ENCODE assay signal across 16 cellular contexts in genomic region chr19:1284293-1284978, GRCh38. TPM values are rescaled to one million over a fixed set of nuclear protein-coding genes. Genes with fewer than 3 reads are reported as not detected.
A peak's percentile ranks its signal among the peaks of the same experiment; 100 is the strongest.
DNase-seq lines count a peak whose midpoint lies in the region; ATAC-seq, FAIRE-seq and TF ChIP-seq lines count a peak whose summit lies in the region.
"Had no signal": no experiment of that assay in that cellular context is flagged by ENCODE, and none has a peak within 500 bp of the region (broad histone marks: within the 10 kb centered on the region; RNA-seq: fewer than 3 reads in every experiment).

No MANE protein-coding gene starts in this region.

- POLR2A ChIA-PET in HepG2 (lab: Yijun Ruan, JAX), result interaction anchor here (0.5 to 3.5 kb wide), 20 partner anchors 9 to 207 kb away, joined by 3 to 61 read pairs (median 6); partner anchors contain the start of genes CIRBP, FAM174C and REEP6

- CTCF ChIA-PET in HepG2 (lab: Yijun Ruan, JAX; ENCODE audit: low intra/inter-chr PET ratio, low total read pairs), result no interaction called here

- in situ Hi-C loops in HepG2 (cut with HindIII; ENCODE audit: extremely low pct_ligation_motif_present, low pct_unique_long_range_greater_than_20kb), result loop anchor here (5.0 kb wide), 2 partner anchors 33 to 88 kb away; no protein-coding TSS in a partner anchor

- H3K27ac Mint-ChIP-seq in stimulated activated naive CD8-positive, alpha-beta T cell treated with anti-CD3 and anti-CD28 coated beads, Interleukin-15, Interleukin-2, amounts not matched to agents 100 ng/mL and 50 ng/mL, for 24 hours, result no peak overlapping the region
- no peak overlapping the region for H3K27ac Mint-ChIP-seq in activated T-cell treated with anti-CD3 and anti-CD28 coated beads, Interleukin-2, amount 50 U/mL, for 72 hours
- peak overlapping the region; percentile 51 for H3K27ac Mint-ChIP-seq in type B pancreatic cell
- H3K27ac Mint-ChIP-seq: activated naive CD4-positive, alpha-beta T cell treated with anti-CD3 and anti-CD28 coated beads, Interleukin-2, amount 50 U/mL, for 72 hours; T-helper 1 cell treated with Interleukin-12 subunit alpha and Interleukin-12 subunit beta and Interleukin-4 antibody, amounts not matched to agents 30 μg/mL and 1 μg/mL, for 36 hours had no signal

- TF ChIP-seq POLR2A in HepG2 (IDR thresholded peaks at IDR 0.05; ENCODE audit: insufficient read depth in 1 of 2, low read depth in 2 of 2, low read length in 2 of 2) (peak; percentile 25 to 70; a peak in 3 of 4 replicates), thyroid gland (IDR thresholded peaks at IDR 0.05) (no peak)

- FAIRE-seq in HepG2 (lab: Jason Lieb, UNC), result peak; percentile 56
- FAIRE-seq: GM19239 had no signal

- no TSS peak for BruUV-seq in HepG2 (replicated peaks; lab: Mats Ljungman, UMichigan)

- H4K20me1 ChIP-seq in HepG2 (ENCODE audit: insufficient read depth, low read length), result no peaks in the 10 kb centered on the region

- H3K36me3 ChIP-seq in HepG2 (replicated peaks in 1 of 2; ENCODE audit: control insufficient read depth in 1 of 2, insufficient read depth in 2 of 2, low read length in 2 of 2), result peaks cover under 1 to 3% of the 10 kb centered on the region in 2 experiments; a peak in 2 of 5 replicates
- H3K36me3 ChIP-seq in thyroid gland, result peaks cover under 1% of the 10 kb centered on the region in 2 donors

- TF ChIP-seq RAD21 in HepG2 (CRISPR knock-in tag; IDR thresholded peaks at IDR 0.05), result no peak; the same call in 1 of the 2 replicates

- no peak for DNase-seq in stimulated activated naive CD8-positive, alpha-beta T cell treated with anti-CD3 and anti-CD28 coated beads, Interleukin-15, Interleukin-2, amounts not matched to agents 100 U/mL and 50 U/mL, for 24 hours
- DNase-seq in activated T-cell treated with anti-CD3 and anti-CD28 coated beads, Interleukin-2, amount 50 U/mL, for 72 hours, result no peak
- DNase-seq in HepG2 (ENCODE audit: low spot score) (no peak), type B pancreatic cell (ENCODE audit: extremely low spot score, unreplicated experiment) (no peak), thyroid gland (no peak)
- DNase-seq: AML-193; cortex of kidney; NCI-H1092 treated with DMSO at 0.1 percent for 48 hours; PC-3; stimulated activated CD4-positive, alpha-beta T cell treated with anti-CD3 and anti-CD28 coated beads, Interleukin-4, amount 100 ng/mL, for 4 hours had no signal

- peak overlapping the region; percentile 59 to 70 (median 63) for H3K4me3 ChIP-seq in HepG2 (replicated peaks in 1 of 3; ENCODE audit: insufficient read depth in 1 of 3, low read depth in 2 of 3, low read length in 3 of 3)
- H3K4me3 ChIP-seq in thyroid gland (replicated peaks in 1 of 3), result no peak overlapping the region

- peak overlapping the region; percentile 60 for H3K9ac ChIP-seq in HepG2 (ENCODE audit: insufficient read depth, low read depth, low read length)

- peaks cover 27% of the 10 kb centered on the region for H3K79me2 ChIP-seq in HepG2 (ENCODE audit: insufficient read depth, low read length)

- H3K9me3 Mint-ChIP-seq in stimulated activated naive CD8-positive, alpha-beta T cell treated with anti-CD3 and anti-CD28 coated beads, Interleukin-15, Interleukin-2, amounts not matched to agents 100 ng/mL and 50 ng/mL, for 24 hours, result no peaks in the 10 kb centered on the region
- no peaks in the 10 kb centered on the region for H3K9me3 Mint-ChIP-seq in activated T-cell treated with anti-CD3 and anti-CD28 coated beads, Interleukin-2, amount 50 U/mL, for 72 hours
- H3K9me3 Mint-ChIP-seq in type B pancreatic cell, result no peaks in the 10 kb centered on the region
- H3K9me3 Mint-ChIP-seq: activated naive CD4-positive, alpha-beta T cell treated with anti-CD3 and anti-CD28 coated beads, Interleukin-2, amount 50 U/mL, for 72 hours; T-helper 1 cell treated with Interleukin-12 subunit alpha and Interleukin-12 subunit beta and Interleukin-4 antibody, amounts not matched to agents 30 μg/mL and 1 μg/mL, for 36 hours had no signal

- H3K4me2 ChIP-seq in HepG2 (ENCODE audit: low read depth, low read length), result peak overlapping the region; percentile 89

- intact Hi-C loops in HepG2 (cut with micrococcal nuclease; ENCODE audit: unreplicated experiment), result no loop called here
- intact Hi-C loops in thyroid gland (cut with DNase I), result loop anchor here (10.0 kb wide), 1 partner anchor 240 kb away; the partner anchor contains the start of gene PLK5

- TF ChIP-seq EP300 in HepG2 (IDR thresholded peaks at IDR 0.05; ENCODE audit: low read depth in 2 of 2, low read length in 2 of 2) (no peak), HepG2 (CRISPR knock-in tag; IDR thresholded peaks at IDR 0.05; ENCODE audit: borderline replicate concordance) (no peak)

- H2AFZ ChIP-seq in HepG2 (ENCODE audit: low read length), result no peak overlapping the region

- 0% methylated on average over 14 of the region's 20 CpGs for WGBS in HepG2 (ENCODE audit: low lambda C conversion rate)
- 76 to 85% methylated on average over 15 to 16 of the region's 20 CpGs for WGBS in thyroid gland, 2 donors

- H3K4me1 Mint-ChIP-seq in stimulated activated naive CD8-positive, alpha-beta T cell treated with anti-CD3 and anti-CD28 coated beads, Interleukin-15, Interleukin-2, amounts not matched to agents 100 ng/mL and 50 ng/mL, for 24 hours (ENCODE audit: low read depth), result peaks cover 6% of the 10 kb centered on the region
- H3K4me1 Mint-ChIP-seq in activated T-cell treated with anti-CD3 and anti-CD28 coated beads, Interleukin-2, amount 50 U/mL, for 72 hours (ENCODE audit: low read depth), result peaks cover 16% of the 10 kb centered on the region
- H3K4me1 Mint-ChIP-seq in type B pancreatic cell (ENCODE audit: unreplicated experiment), result peaks cover 16% of the 10 kb centered on the region

- H3K27me3 ChIP-seq in HepG2 (ENCODE audit: control insufficient read depth in 1 of 2, insufficient read depth in 2 of 2, low read length in 2 of 2) (no peaks in the 10 kb centered on the region; a peak in 1 of 5 replicates), thyroid gland (no peaks in the 10 kb centered on the region)

- ATAC-seq in stimulated activated naive CD8-positive, alpha-beta T cell treated with anti-CD3 and anti-CD28 coated beads, Interleukin-15, Interleukin-2, amounts not matched to agents 100 U/mL and 50 U/mL, for 24 hours, result no peak
- ATAC-seq in activated T-cell treated with anti-CD3 and anti-CD28 coated beads, Interleukin-2, amount 50 U/mL, for 72 hours (replicated peaks in 1 of 2), result no peak
- peak; percentile 20 for ATAC-seq in HepG2
- ATAC-seq in GM18517 (IDR thresholded peaks at IDR 0.05; ENCODE audit: unreplicated experiment), result no peak
- no peak for ATAC-seq in GM19397 (IDR thresholded peaks at IDR 0.05; ENCODE audit: unreplicated experiment)
- ATAC-seq: activated naive CD4-positive, alpha-beta T cell treated with anti-CD3 and anti-CD28 coated beads, Interleukin-2, amount 50 U/mL, for 72 hours; PC-3 had no signal

- peaks cover 53% of the 10 kb centered on the region for H3K4me1 ChIP-seq in HepG2 (ENCODE audit: insufficient read depth, low read length)
- no peaks in the 10 kb centered on the region for H3K4me1 ChIP-seq in thyroid gland

- peak overlapping the region; percentile 6 for H3K4me3 Mint-ChIP-seq in stimulated activated naive CD8-positive, alpha-beta T cell treated with anti-CD3 and anti-CD28 coated beads, Interleukin-15, Interleukin-2, amounts not matched to agents 100 ng/mL and 50 ng/mL, for 24 hours
- H3K4me3 Mint-ChIP-seq in activated T-cell treated with anti-CD3 and anti-CD28 coated beads, Interleukin-2, amount 50 U/mL, for 72 hours, result peak overlapping the region; percentile 16 to 21
- H3K4me3 Mint-ChIP-seq in type B pancreatic cell, result peak overlapping the region; percentile 85
- H3K4me3 Mint-ChIP-seq: T-helper 1 cell treated with Interleukin-12 subunit alpha and Interleukin-12 subunit beta and Interleukin-4 antibody, amounts not matched to agents 30 μg/mL and 1 μg/mL, for 36 hours had no signal

- no peak; the same call in 1 of the 2 replicates for TF ChIP-seq CTCF in HepG2 (CRISPR knock-in tag; IDR thresholded peaks at IDR 0.05)
- no peak for TF ChIP-seq CTCF in type B pancreatic cell (conservative IDR thresholded peaks at IDR 0.05)
- TF ChIP-seq CTCF in thyroid gland (IDR thresholded peaks at IDR 0.05), result no peak

- no peaks in the 10 kb centered on the region for H3K36me3 Mint-ChIP-seq in stimulated activated naive CD8-positive, alpha-beta T cell treated with anti-CD3 and anti-CD28 coated beads, Interleukin-15, Interleukin-2, amounts not matched to agents 100 ng/mL and 50 ng/mL, for 24 hours (ENCODE audit: low read depth)
- H3K36me3 Mint-ChIP-seq in activated T-cell treated with anti-CD3 and anti-CD28 coated beads, Interleukin-2, amount 50 U/mL, for 72 hours (ENCODE audit: insufficient read depth in 2 of 2), result peaks cover 2 to 3% of the 10 kb centered on the region in 2 donors
- H3K36me3 Mint-ChIP-seq in type B pancreatic cell, result no peaks in the 10 kb centered on the region

- H3K27me3 Mint-ChIP-seq in stimulated activated naive CD8-positive, alpha-beta T cell treated with anti-CD3 and anti-CD28 coated beads, Interleukin-15, Interleukin-2, amounts not matched to agents 100 ng/mL and 50 ng/mL, for 24 hours, result peaks cover 23% of the 10 kb centered on the region
- peaks cover 21% of the 10 kb centered on the region for H3K27me3 Mint-ChIP-seq in activated T-cell treated with anti-CD3 and anti-CD28 coated beads, Interleukin-2, amount 50 U/mL, for 72 hours (ENCODE audit: low read depth)
- peaks cover 7% of the 10 kb centered on the region for H3K27me3 Mint-ChIP-seq in type B pancreatic cell

- H3K27ac ChIP-seq in HepG2 (ENCODE audit: extremely low read length, insufficient read depth, low read length) (peak overlapping the region; percentile 75), thyroid gland (no peak overlapping the region)

- H3K9me3 ChIP-seq in HepG2 (ENCODE audit: low read length) (no peaks in the 10 kb centered on the region), thyroid gland (no peaks in the 10 kb centered on the region)

RNA-seq across cellular contexts. Expression of gene EFNA2, which starts 1.2 kb away (rescaled TPM):
- total RNA-seq in activated T-cell treated with anti-CD3 and anti-CD28 coated beads, Interleukin-2, amount 50 U/mL, for 72 hours, result not detected
- total RNA-seq in HepG2 (2016; rRNA removed; fragmentation: Illumina TruSeq; extraction: Trizol) (4.3 and 9.9 TPM in 2 replicates), type B pancreatic cell (ENCODE audit: low replicate concordance) (5.1 and 17.6 TPM in 2 replicates), thyroid gland (not detected)
- 15.0 and 18.4 TPM in 2 replicates for total RNA-seq in HepG2 (2016; cell fraction: cytosol; rRNA removed; fragmentation: Illumina TruSeq; extraction: Trizol; ENCODE audit: low read depth)
- total RNA-seq in HepG2 (2016; cell fraction: insoluble cytoplasmic fraction; rRNA removed; fragmentation: Illumina TruSeq; extraction: Trizol), result 5.2 and 11.1 TPM in 2 replicates
- 27.1 and 33.2 TPM in 2 replicates for total RNA-seq in HepG2 (2016; cell fraction: membrane; rRNA removed; fragmentation: Illumina TruSeq; extraction: Trizol)
- 3.7 and 6.5 TPM in 2 replicates for total RNA-seq in HepG2 (2016; cell fraction: nucleus; rRNA removed; fragmentation: Illumina TruSeq; extraction: Trizol)
- polyA plus RNA-seq in HepG2 (2011; rRNA removed), result 6.0 and 11.1 TPM in 2 replicates
- 7.3 and 14.1 TPM in 2 replicates for polyA plus RNA-seq in HepG2 (2011; cell fraction: cytosol; rRNA removed)
- 17.9 and 19.5 TPM in 2 replicates for polyA plus RNA-seq in HepG2 (2011; cell fraction: nucleus; rRNA removed)
- 6.4 and 6.8 TPM in 2 replicates for polyA plus RNA-seq in HepG2 (2012)
- polyA plus RNA-seq in HepG2 (2016; cell fraction: cytosol; fragmentation: Illumina TruSeq; extraction: Trizol; ENCODE audit: low read depth), result 17.9 and 19.1 TPM in 2 replicates
- polyA plus RNA-seq in HepG2 (2016; cell fraction: insoluble cytoplasmic fraction; fragmentation: Illumina TruSeq; extraction: Trizol; ENCODE audit: low read depth), result 7.9 and 11.2 TPM in 2 replicates
- 27.7 and 33.0 TPM in 2 replicates for polyA plus RNA-seq in HepG2 (2016; cell fraction: membrane; fragmentation: Illumina TruSeq; extraction: Trizol; ENCODE audit: low read depth)
- polyA plus RNA-seq in HepG2 (2016; cell fraction: nucleus; fragmentation: Illumina TruSeq; extraction: Trizol; ENCODE audit: insufficient read depth, low read depth), result 11.7 and 13.4 TPM in 2 replicates
- 0.28 and 20.0 TPM in 2 replicates for polyA minus RNA-seq in HepG2 (2011; rRNA and poly(A)+ RNA removed; ENCODE audit: low replicate concordance)
- 23.0 and 23.8 TPM in 2 replicates for polyA minus RNA-seq in HepG2 (2011; cell fraction: cytosol; rRNA and poly(A)+ RNA removed)
- polyA minus RNA-seq in HepG2 (2011; cell fraction: nucleus; rRNA and poly(A)+ RNA removed), result 2.8 and 4.2 TPM in 2 replicates
- total RNA-seq: PC-3 had no signal

RNA-seq across cellular contexts. Expression of gene FAM174C, which starts 9.1 kb away (rescaled TPM):
- 10 to 100 TPM; 59.8 to 69.1 TPM for total RNA-seq in activated T-cell treated with anti-CD3 and anti-CD28 coated beads, Interleukin-2, amount 50 U/mL, for 72 hours
- total RNA-seq in HepG2 (2016; rRNA removed; fragmentation: Illumina TruSeq; extraction: Trizol) (21.9 and 31.3 TPM in 2 replicates), type B pancreatic cell (ENCODE audit: low replicate concordance) (30.6 and 36.4 TPM in 2 replicates), thyroid gland (100 to 1,000 TPM in 1 of 4 donors, 10 to 100 TPM in 3; 50.8 to 114 (median 64.6) TPM)
- 67.5 and 90.2 TPM in 2 replicates for total RNA-seq in HepG2 (2016; cell fraction: cytosol; rRNA removed; fragmentation: Illumina TruSeq; extraction: Trizol; ENCODE audit: low read depth)
- 14.2 and 28.2 TPM in 2 replicates for total RNA-seq in HepG2 (2016; cell fraction: insoluble cytoplasmic fraction; rRNA removed; fragmentation: Illumina TruSeq; extraction: Trizol)
- 57.9 and 74.3 TPM in 2 replicates for total RNA-seq in HepG2 (2016; cell fraction: membrane; rRNA removed; fragmentation: Illumina TruSeq; extraction: Trizol)
- 18.6 and 22.9 TPM in 2 replicates for total RNA-seq in HepG2 (2016; cell fraction: nucleus; rRNA removed; fragmentation: Illumina TruSeq; extraction: Trizol)
- polyA plus RNA-seq in HepG2 (2011; rRNA removed), result 19.5 and 21.2 TPM in 2 replicates
- 21.0 and 42.4 TPM in 2 replicates for polyA plus RNA-seq in HepG2 (2011; cell fraction: cytosol; rRNA removed)
- 45.8 and 49.4 TPM in 2 replicates for polyA plus RNA-seq in HepG2 (2011; cell fraction: nucleus; rRNA removed)
- 14.1 and 18.2 TPM in 2 replicates for polyA plus RNA-seq in HepG2 (2012)
- 104 and 136 TPM in 2 replicates for polyA plus RNA-seq in HepG2 (2016; cell fraction: cytosol; fragmentation: Illumina TruSeq; extraction: Trizol; ENCODE audit: low read depth)
- 24.1 and 30.7 TPM in 2 replicates for polyA plus RNA-seq in HepG2 (2016; cell fraction: insoluble cytoplasmic fraction; fragmentation: Illumina TruSeq; extraction: Trizol; ENCODE audit: low read depth)
- 78.9 and 88.8 TPM in 2 replicates for polyA plus RNA-seq in HepG2 (2016; cell fraction: membrane; fragmentation: Illumina TruSeq; extraction: Trizol; ENCODE audit: low read depth)
- 43.0 and 56.8 TPM in 2 replicates for polyA plus RNA-seq in HepG2 (2016; cell fraction: nucleus; fragmentation: Illumina TruSeq; extraction: Trizol; ENCODE audit: insufficient read depth, low read depth)
- 15.5 and 24.8 TPM in 2 replicates for polyA minus RNA-seq in HepG2 (2011; rRNA and poly(A)+ RNA removed; ENCODE audit: low replicate concordance)
- 9.4 and 11.7 TPM in 2 replicates for polyA minus RNA-seq in HepG2 (2011; cell fraction: cytosol; rRNA and poly(A)+ RNA removed)
- polyA minus RNA-seq in HepG2 (2011; cell fraction: nucleus; rRNA and poly(A)+ RNA removed), result 6.5 and 6.8 TPM in 2 replicates

RNA-seq across cellular contexts. Expression of gene CIRBP, which starts 15.3 kb away (rescaled TPM):
- 100 to 1,000 TPM; 400 to 456 TPM for total RNA-seq in activated T-cell treated with anti-CD3 and anti-CD28 coated beads, Interleukin-2, amount 50 U/mL, for 72 hours
- total RNA-seq in HepG2 (2016; rRNA removed; fragmentation: Illumina TruSeq; extraction: Trizol), result 133 and 135 TPM in 2 replicates
- 96.6 and 116 TPM in 2 replicates for total RNA-seq in HepG2 (2016; cell fraction: cytosol; rRNA removed; fragmentation: Illumina TruSeq; extraction: Trizol; ENCODE audit: low read depth)
- total RNA-seq in HepG2 (2016; cell fraction: insoluble cytoplasmic fraction; rRNA removed; fragmentation: Illumina TruSeq; extraction: Trizol), result 122 and 153 TPM in 2 replicates
- total RNA-seq in HepG2 (2016; cell fraction: membrane; rRNA removed; fragmentation: Illumina TruSeq; extraction: Trizol), result 83.7 and 88.2 TPM in 2 replicates
- total RNA-seq in HepG2 (2016; cell fraction: nucleus; rRNA removed; fragmentation: Illumina TruSeq; extraction: Trizol), result 100 and 108 TPM in 2 replicates
- polyA plus RNA-seq in HepG2 (2011; rRNA removed), result 140 and 177 TPM in 2 replicates
- polyA plus RNA-seq in HepG2 (2011; cell fraction: cytosol; rRNA removed), result 120 and 152 TPM in 2 replicates
- polyA plus RNA-seq in HepG2 (2011; cell fraction: nucleus; rRNA removed), result 887 and 1,037 TPM in 2 replicates
- 154 and 221 TPM in 2 replicates for polyA plus RNA-seq in HepG2 (2012)
- 39.2 and 45.5 TPM in 2 replicates for polyA plus RNA-seq in HepG2 (2016; cell fraction: cytosol; fragmentation: Illumina TruSeq; extraction: Trizol; ENCODE audit: low read depth)
- 156 and 182 TPM in 2 replicates for polyA plus RNA-seq in HepG2 (2016; cell fraction: insoluble cytoplasmic fraction; fragmentation: Illumina TruSeq; extraction: Trizol; ENCODE audit: low read depth)
- polyA plus RNA-seq in HepG2 (2016; cell fraction: membrane; fragmentation: Illumina TruSeq; extraction: Trizol; ENCODE audit: low read depth), result 63.6 and 72.0 TPM in 2 replicates
- polyA plus RNA-seq in HepG2 (2016; cell fraction: nucleus; fragmentation: Illumina TruSeq; extraction: Trizol; ENCODE audit: insufficient read depth, low read depth), result 293 and 318 TPM in 2 replicates
- 38.8 and 49.7 TPM in 2 replicates for polyA minus RNA-seq in HepG2 (2011; rRNA and poly(A)+ RNA removed; ENCODE audit: low replicate concordance)
- 32.8 and 38.9 TPM in 2 replicates for polyA minus RNA-seq in HepG2 (2011; cell fraction: cytosol; rRNA and poly(A)+ RNA removed)
- polyA minus RNA-seq in HepG2 (2011; cell fraction: nucleus; rRNA and poly(A)+ RNA removed), result 106 and 131 TPM in 2 replicates
- total RNA-seq in type B pancreatic cell (ENCODE audit: low replicate concordance), result 316 and 421 TPM in 2 replicates
- total RNA-seq in thyroid gland, result 1,000 to 10,000 TPM in 2 of 4 donors, 100 to 1,000 TPM in 2; 679 to 1,194 (median 893) TPM

RNA-seq across cellular contexts. Expression of gene MIDN, which starts 36.1 kb away (rescaled TPM):
- 10 to 100 TPM; 72.3 to 75.4 TPM for total RNA-seq in activated T-cell treated with anti-CD3 and anti-CD28 coated beads, Interleukin-2, amount 50 U/mL, for 72 hours
- 8.4 and 10.7 TPM in 2 replicates for total RNA-seq in HepG2 (2016; rRNA removed; fragmentation: Illumina TruSeq; extraction: Trizol)
- total RNA-seq in HepG2 (2016; cell fraction: cytosol; rRNA removed; fragmentation: Illumina TruSeq; extraction: Trizol; ENCODE audit: low read depth), result 6.5 and 7.9 TPM in 2 replicates
- 8.9 and 11.0 TPM in 2 replicates for total RNA-seq in HepG2 (2016; cell fraction: insoluble cytoplasmic fraction; rRNA removed; fragmentation: Illumina TruSeq; extraction: Trizol)
- total RNA-seq in HepG2 (2016; cell fraction: membrane; rRNA removed; fragmentation: Illumina TruSeq; extraction: Trizol), result 14.1 and 14.8 TPM in 2 replicates
- total RNA-seq in HepG2 (2016; cell fraction: nucleus; rRNA removed; fragmentation: Illumina TruSeq; extraction: Trizol), result 17.3 and 19.0 TPM in 2 replicates
- 18.0 and 19.6 TPM in 2 replicates for polyA plus RNA-seq in HepG2 (2011; rRNA removed)
- polyA plus RNA-seq in HepG2 (2011; cell fraction: cytosol; rRNA removed), result 14.8 and 17.8 TPM in 2 replicates
- polyA plus RNA-seq in HepG2 (2011; cell fraction: nucleus; rRNA removed), result 116 and 135 TPM in 2 replicates
- 27.5 and 28.1 TPM in 2 replicates for polyA plus RNA-seq in HepG2 (2012)
- 2.7 and 3.3 TPM in 2 replicates for polyA plus RNA-seq in HepG2 (2016; cell fraction: cytosol; fragmentation: Illumina TruSeq; extraction: Trizol; ENCODE audit: low read depth)
- 30.9 and 43.0 TPM in 2 replicates for polyA plus RNA-seq in HepG2 (2016; cell fraction: insoluble cytoplasmic fraction; fragmentation: Illumina TruSeq; extraction: Trizol; ENCODE audit: low read depth)
- polyA plus RNA-seq in HepG2 (2016; cell fraction: membrane; fragmentation: Illumina TruSeq; extraction: Trizol; ENCODE audit: low read depth), result 10.2 and 10.3 TPM in 2 replicates
- polyA plus RNA-seq in HepG2 (2016; cell fraction: nucleus; fragmentation: Illumina TruSeq; extraction: Trizol; ENCODE audit: insufficient read depth, low read depth), result 76.5 and 77.9 TPM in 2 replicates
- polyA minus RNA-seq in HepG2 (2011; rRNA and poly(A)+ RNA removed; ENCODE audit: low replicate concordance), result 14.0 and 39.5 TPM in 2 replicates
- 42.7 and 47.0 TPM in 2 replicates for polyA minus RNA-seq in HepG2 (2011; cell fraction: cytosol; rRNA and poly(A)+ RNA removed)
- polyA minus RNA-seq in HepG2 (2011; cell fraction: nucleus; rRNA and poly(A)+ RNA removed), result 36.8 and 48.0 TPM in 2 replicates
- total RNA-seq in type B pancreatic cell (ENCODE audit: low replicate concordance), result 122 and 127 TPM in 2 replicates
- 10 to 100 TPM; 16.2 to 89.2 (median 17.9) TPM for total RNA-seq in thyroid gland

RNA-seq across cellular contexts. Expression of gene ATP5F1D, which starts 42.9 kb away (rescaled TPM):
- 100 to 1,000 TPM; 169 to 201 TPM for total RNA-seq in activated T-cell treated with anti-CD3 and anti-CD28 coated beads, Interleukin-2, amount 50 U/mL, for 72 hours
- 78.7 and 88.0 TPM in 2 replicates for total RNA-seq in HepG2 (2016; rRNA removed; fragmentation: Illumina TruSeq; extraction: Trizol)
- 72.7 and 79.4 TPM in 2 replicates for total RNA-seq in HepG2 (2016; cell fraction: cytosol; rRNA removed; fragmentation: Illumina TruSeq; extraction: Trizol; ENCODE audit: low read depth)
- total RNA-seq in HepG2 (2016; cell fraction: insoluble cytoplasmic fraction; rRNA removed; fragmentation: Illumina TruSeq; extraction: Trizol), result 80.1 and 93.1 TPM in 2 replicates
- 72.8 and 84.2 TPM in 2 replicates for total RNA-seq in HepG2 (2016; cell fraction: membrane; rRNA removed; fragmentation: Illumina TruSeq; extraction: Trizol)
- total RNA-seq in HepG2 (2016; cell fraction: nucleus; rRNA removed; fragmentation: Illumina TruSeq; extraction: Trizol), result 40.6 and 53.8 TPM in 2 replicates
- polyA plus RNA-seq in HepG2 (2011; rRNA removed), result 39.4 and 49.3 TPM in 2 replicates
- 61.0 and 112 TPM in 2 replicates for polyA plus RNA-seq in HepG2 (2011; cell fraction: cytosol; rRNA removed)
- 105 and 111 TPM in 2 replicates for polyA plus RNA-seq in HepG2 (2011; cell fraction: nucleus; rRNA removed)
- 67.0 and 70.9 TPM in 2 replicates for polyA plus RNA-seq in HepG2 (2012)
- polyA plus RNA-seq in HepG2 (2016; cell fraction: cytosol; fragmentation: Illumina TruSeq; extraction: Trizol; ENCODE audit: low read depth), result 126 and 135 TPM in 2 replicates
- 131 and 155 TPM in 2 replicates for polyA plus RNA-seq in HepG2 (2016; cell fraction: insoluble cytoplasmic fraction; fragmentation: Illumina TruSeq; extraction: Trizol; ENCODE audit: low read depth)
- 112 and 121 TPM in 2 replicates for polyA plus RNA-seq in HepG2 (2016; cell fraction: membrane; fragmentation: Illumina TruSeq; extraction: Trizol; ENCODE audit: low read depth)
- polyA plus RNA-seq in HepG2 (2016; cell fraction: nucleus; fragmentation: Illumina TruSeq; extraction: Trizol; ENCODE audit: insufficient read depth, low read depth), result 129 and 134 TPM in 2 replicates
- 60.5 and 86.6 TPM in 2 replicates for polyA minus RNA-seq in HepG2 (2011; rRNA and poly(A)+ RNA removed; ENCODE audit: low replicate concordance)
- 53.6 and 68.0 TPM in 2 replicates for polyA minus RNA-seq in HepG2 (2011; cell fraction: cytosol; rRNA and poly(A)+ RNA removed)
- polyA minus RNA-seq in HepG2 (2011; cell fraction: nucleus; rRNA and poly(A)+ RNA removed), result 14.7 and 18.9 TPM in 2 replicates
- 165 and 197 TPM in 2 replicates for total RNA-seq in type B pancreatic cell (ENCODE audit: low replicate concordance)
- 100 to 1,000 TPM in 1 of 4 donors, 10 to 100 TPM in 3; 39.2 to 182 (median 83.0) TPM for total RNA-seq in thyroid gland

Comparison
In these comparisons a context has a peak if more than half of its experiments do, and no peak if none do; other contexts are left out.
1. H3K4me3 Mint-ChIP-seq: peak in every context shown above with its lines; median percentile 85 in type B pancreatic cell; 18 in activated T-cell treated with anti-CD3 and anti-CD28 coated beads, Interleukin-2, amount 50 U/mL, for 72 hours; 6 in stimulated activated naive CD8-positive, alpha-beta T cell treated with anti-CD3 and anti-CD28 coated beads, Interleukin-15, Interleukin-2, amounts not matched to agents 100 ng/mL and 50 ng/mL, for 24 hours.
2. H3K4me3 ChIP-seq: peak in HepG2 (3 of 3); none in thyroid gland (0 of 3).
3. POLR2A ChIP-seq: peak in HepG2 (2 of 2); none in thyroid gland (0 of 2).